In the genomic region with DNA sequence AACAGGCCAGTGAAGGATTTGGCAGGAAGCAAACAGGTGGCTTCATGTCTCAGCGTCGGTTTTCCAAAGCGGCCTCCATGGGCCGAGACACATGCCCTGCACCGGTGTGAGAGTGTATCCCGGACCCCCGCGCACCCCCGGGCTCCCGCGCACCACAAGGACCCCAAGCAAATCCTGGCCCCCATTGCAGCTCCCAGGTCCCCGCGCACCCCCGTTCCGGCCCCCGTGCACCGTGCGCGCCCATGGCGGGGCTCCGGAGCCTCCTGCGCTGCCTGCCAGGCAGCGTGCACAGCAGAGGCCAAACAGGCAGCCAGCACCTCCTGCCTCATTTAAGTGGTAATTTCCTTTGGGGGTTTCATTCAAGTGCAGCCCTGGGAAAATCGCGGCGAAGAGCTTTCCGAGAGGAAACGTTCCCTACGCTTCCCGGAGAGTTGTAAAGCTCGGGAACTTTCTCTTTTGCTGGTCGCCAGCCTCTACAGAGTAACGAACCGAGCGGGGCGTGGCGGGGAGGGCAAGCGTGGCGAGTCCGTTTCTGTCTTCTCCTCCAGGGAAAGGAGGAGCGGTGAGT, we compare ENCODE assay signal across 9 cellular contexts.
DNase-seq lines count a peak whose midpoint lies in the region; ATAC-seq and TF ChIP-seq lines count a peak whose summit lies in the region.
"Had no signal": no experiment of that assay in that cellular context is flagged by ENCODE, and none has a peak within 500 bp of the region (broad histone marks: within the 10 kb centered on the region; RNA-seq: fewer than 3 reads in every experiment).

No MANE protein-coding gene starts in this region.

- H3K27ac ChIP-seq in gastroesophageal sphincter (peak overlapping the region in 1 of 4 donors; percentile 8), OCI-LY7 (ENCODE audit: low read depth, low read length, poor library complexity, severe bottlenecking) (no peak overlapping the region)

- H3K4me3 ChIP-seq in AG09309 (ENCODE audit: control insufficient read depth, low read depth, low read length) (peak overlapping the region; percentile 57), WI38 (ENCODE audit: low read depth, low read length) (peak overlapping the region; percentile 64), gastroesophageal sphincter (peak overlapping the region; percentile 30 to 54), OCI-LY7 (ENCODE audit: low read depth, low read length, poor library complexity, severe bottlenecking) (no peak overlapping the region)

- no peak for TF ChIP-seq EP300 in gastroesophageal sphincter (IDR thresholded peaks at IDR 0.05)

- no peaks in the 10 kb centered on the region for H3K9me2 ChIP-seq in OCI-LY7 (ENCODE audit: insufficient read depth, low read length)

- CTCF ChIA-PET in OCI-LY7 (lab: Charles Lee; ENCODE audit: unreplicated experiment), result no interaction called here

- no peaks in the 10 kb centered on the region for H3K79me2 ChIP-seq in OCI-LY7 (ENCODE audit: insufficient read depth, low read depth, low read length)

- H4K20me1 ChIP-seq in OCI-LY7 (ENCODE audit: insufficient read depth, low read length), result no peaks in the 10 kb centered on the region

- POLR2A ChIA-PET in OCI-LY7 (lab: Charles Lee), result interaction anchor here (0.6 kb wide), 1 partner anchor 845 kb away, joined by 3 read pairs; no protein-coding TSS in a partner anchor

- H2AFZ ChIP-seq in OCI-LY7 (ENCODE audit: low read length), result no peak overlapping the region

- H3K4me3 Mint-ChIP-seq in nephron, result peak overlapping the region; percentile 78 to 90 (median 86)

- no peak overlapping the region for H3K4me2 ChIP-seq in OCI-LY7 (ENCODE audit: low read length)

- H3K4me1 Mint-ChIP-seq in nephron, result peaks cover 22% of the 10 kb centered on the region

- no peaks in the 10 kb centered on the region for H3K27me3 ChIP-seq in gastroesophageal sphincter

- no peaks in the 10 kb centered on the region for H3K9me3 Mint-ChIP-seq in nephron

- TF ChIP-seq POLR2A in gastroesophageal sphincter (IDR thresholded peaks at IDR 0.05), result no peak

- BruUV-seq in OCI-LY7 (replicated peaks; lab: Mats Ljungman, UMichigan), result no TSS peak

- peaks cover 0 to 19% (median 3%) of the 10 kb centered on the region in 3 donors for H3K4me1 ChIP-seq in gastroesophageal sphincter
- no peaks in the 10 kb centered on the region for H3K4me1 ChIP-seq in OCI-LY7 (ENCODE audit: insufficient read depth, low read length, poor library complexity, severe bottlenecking)

- DNase-seq in AG09309 (ENCODE audit: low read depth) (no peak), OCI-LY7 (ENCODE audit: low spot score) (no peak), NCI-H1105 (lab: John Stamatoyannopoulos, UW) (no peak)
- DNase-seq: NCI-H524 had no signal

- peak overlapping the region in 2 of 3 experiments; percentile 37 to 63 for H3K27ac Mint-ChIP-seq in nephron

- H3K9me3 ChIP-seq in gastroesophageal sphincter, result no peaks in the 10 kb centered on the region
- no peaks in the 10 kb centered on the region for H3K9me3 ChIP-seq in OCI-LY7 (ENCODE audit: low read length)

- 20% methylated on average over 1 of the region's 41 CpGs; no CpG with 5 or more reads in 1 of the 2 donors for WGBS in gastroesophageal sphincter (ENCODE audit: low coverage in 1 of 2), 2 donors

- H3K36me3 ChIP-seq in gastroesophageal sphincter (no peaks in the 10 kb centered on the region), OCI-LY7 (ENCODE audit: insufficient read depth, low read length) (no peaks in the 10 kb centered on the region)

- peaks cover 31% of the 10 kb centered on the region for H3K27me3 Mint-ChIP-seq in nephron (ENCODE audit: low read depth)

- intact Hi-C loops in OCI-LY7 (cut with micrococcal nuclease; ENCODE audit: unreplicated experiment), result no loop called here

- TF ChIP-seq CTCF in AG09309 (IDR thresholded peaks at IDR 0.05; ENCODE audit: control insufficient read depth, insufficient read depth, low read depth, low read length, missing control alignments) (no peak), WI38 (IDR thresholded peaks at IDR 0.05; ENCODE audit: low read depth, low read length) (no peak), gastroesophageal sphincter (IDR thresholded peaks at IDR 0.05) (peak in 1 of 4 experiments; percentile 20), nephron (IDR thresholded peaks at IDR 0.05; ENCODE audit: unreplicated experiment in 3 of 3) (no peak), OCI-LY7 (conservative IDR thresholded peaks at IDR 0.05; ENCODE audit: low read length) (no peak)

- peak; percentile 51 for ATAC-seq in gastroesophageal sphincter
- ATAC-seq in GM18868 (IDR thresholded peaks at IDR 0.05; ENCODE audit: unreplicated experiment), result no peak
- ATAC-seq in GM18873 (IDR thresholded peaks at IDR 0.05; ENCODE audit: low FRiP score, unreplicated experiment), result no peak

- no peaks in the 10 kb centered on the region for H3K36me3 Mint-ChIP-seq in nephron (ENCODE audit: low read depth)
